In genomic region chr5:77644443-77645157, GRCh38 we compare ENCODE assay signal across 1 cellular context.
TF ChIP-seq lines count a peak whose summit lies in the region.

No MANE protein-coding gene starts in this region.

TF ChIP-seq in HEK293, 187 proteins besides CTCF, POLR2A, EP300 and RAD21 (continued from another document):
- TF ChIP-seq PRDM2 (tag by site-specific recombination; IDR thresholded peaks at IDR 0.05; ENCODE audit: borderline replicate concordance) = no peak
- no peak for TF ChIP-seq ZBTB49 (tag by site-specific recombination; IDR thresholded peaks at IDR 0.05; ENCODE audit: low read depth)
- no peak for TF ChIP-seq ZNF48 (tag by site-specific recombination; IDR thresholded peaks at IDR 0.05)
- TF ChIP-seq ZNF600 (tag by site-specific recombination; IDR thresholded peaks at IDR 0.05) = peak; percentile 62; the same call in 1 of the 2 replicates
- TF ChIP-seq ZNF510 (tag by site-specific recombination; IDR thresholded peaks at IDR 0.05; ENCODE audit: insufficient replicate concordance) = no peak
- TF ChIP-seq ZBTB17 (tag by site-specific recombination; IDR thresholded peaks at IDR 0.05) = peak; percentile 99
- no peak for TF ChIP-seq PBX3 (CRISPR knock-in tag; IDR thresholded peaks at IDR 0.05)
- TF ChIP-seq ZNF248 (tag by site-specific recombination; IDR thresholded peaks at IDR 0.05) = no peak
- TF ChIP-seq ZNF292 (tag by site-specific recombination; IDR thresholded peaks at IDR 0.05; ENCODE audit: borderline replicate concordance, low read depth) = no peak
- peak; percentile 41; the same call in 1 of the 2 replicates for TF ChIP-seq KLF1 (tag by site-specific recombination; IDR thresholded peaks at IDR 0.05)
- no peak for TF ChIP-seq ZNF132 (tag by site-specific recombination; IDR thresholded peaks at IDR 0.05; ENCODE audit: borderline replicate concordance)
- TF ChIP-seq GFI1B (tag by site-specific recombination; IDR thresholded peaks at IDR 0.05) = no peak
- no peak for TF ChIP-seq ZNF544 (tag by site-specific recombination; IDR thresholded peaks at IDR 0.05)
- TF ChIP-seq FEZF1 (tag by site-specific recombination; IDR thresholded peaks at IDR 0.05) = no peak
- TF ChIP-seq ZNF10 (tag by site-specific recombination; IDR thresholded peaks at IDR 0.05) = no peak
- no peak for TF ChIP-seq ZNF148 (tag by site-specific recombination; IDR thresholded peaks at IDR 0.05; ENCODE audit: borderline replicate concordance)
- no peak for TF ChIP-seq ZNF843 (tag by site-specific recombination; IDR thresholded peaks at IDR 0.05)
- TF ChIP-seq ZNF2 (tag by site-specific recombination; IDR thresholded peaks at IDR 0.05) = peak; percentile 72; the same call in 1 of the 2 replicates
- TF ChIP-seq ZBTB10 (tag by site-specific recombination; IDR thresholded peaks at IDR 0.05) = peak; percentile 81
- no peak; the same call in 1 of the 2 replicates for TF ChIP-seq REST (tag by site-specific recombination; IDR thresholded peaks at IDR 0.05)
- no peak for TF ChIP-seq ZNF24 (tag by site-specific recombination; IDR thresholded peaks at IDR 0.05)
- no peak for TF ChIP-seq ZNF426 (tag by site-specific recombination; IDR thresholded peaks at IDR 0.05)
- TF ChIP-seq ZNF776 (tag by site-specific recombination; IDR thresholded peaks at IDR 0.05; ENCODE audit: borderline replicate concordance) = no peak
- no peak; the same call in 1 of the 2 replicates for TF ChIP-seq ZNF157 (tag by site-specific recombination; IDR thresholded peaks at IDR 0.05)
- no peak for TF ChIP-seq ZNF549 (tag by site-specific recombination; IDR thresholded peaks at IDR 0.05)
- no peak for TF ChIP-seq SCRT1 (tag by site-specific recombination; IDR thresholded peaks at IDR 0.05; ENCODE audit: borderline replicate concordance)
- TF ChIP-seq ZNF623 (tag by site-specific recombination; IDR thresholded peaks at IDR 0.05) = no peak
- TF ChIP-seq ZNF416 (tag by site-specific recombination; IDR thresholded peaks at IDR 0.05) = no peak
- no peak for TF ChIP-seq ZNF626 (tag by site-specific recombination; IDR thresholded peaks at IDR 0.05)
- peak; percentile 95 for TF ChIP-seq ZNF341 (tag by site-specific recombination; IDR thresholded peaks at IDR 0.05; ENCODE audit: low read depth)
